In genomic region chr2:21033237-21034155, GRCh38 we compare ENCODE assay signal across 1 cellular context.
TF ChIP-seq lines count a peak whose summit lies in the region.

No MANE protein-coding gene starts in this region.

TF ChIP-seq in HepG2, 621 proteins besides CTCF, POLR2A, EP300 and RAD21 (continued from another document and continues in another):
- 0 out of 2 replicates have a peak, but pooled peaks have one; percentile 4 for TF ChIP-seq ZBED4 (CRISPR knock-in tag; IDR thresholded peaks at IDR 0.05; ENCODE audit: borderline replicate concordance)
- no peak for TF ChIP-seq JARID2 (CRISPR knock-in tag; IDR thresholded peaks at IDR 0.05; ENCODE audit: insufficient replicate concordance)
- TF ChIP-seq MLX (CRISPR knock-in tag; IDR thresholded peaks at IDR 0.05), result no peak
- TF ChIP-seq JDP2 (CRISPR knock-in tag; IDR thresholded peaks at IDR 0.05; ENCODE audit: borderline replicate concordance), result no peak
- TF ChIP-seq DNMT3B (CRISPR knock-in tag; conservative IDR thresholded peaks at IDR 0.05), result no peak
- TF ChIP-seq ZNF670 (CRISPR knock-in tag; IDR thresholded peaks at IDR 0.05; ENCODE audit: borderline replicate concordance), result 0 out of 2 replicates have a peak, but pooled peaks have one; percentile 43
- no peak for TF ChIP-seq SAP130 (CRISPR knock-in tag; IDR thresholded peaks at IDR 0.05; ENCODE audit: low read depth)
- no peak for TF ChIP-seq AKNA (CRISPR knock-in tag; IDR thresholded peaks at IDR 0.05; ENCODE audit: borderline replicate concordance)
- no peak for TF ChIP-seq FOXC1 (CRISPR knock-in tag; IDR thresholded peaks at IDR 0.05; ENCODE audit: borderline replicate concordance)
- no peak for TF ChIP-seq ZNF609 (CRISPR knock-in tag; IDR thresholded peaks at IDR 0.05; ENCODE audit: borderline replicate concordance)
- no peak for TF ChIP-seq ZSCAN12 (CRISPR knock-in tag; IDR thresholded peaks at IDR 0.05)
- TF ChIP-seq ZNF598 (CRISPR knock-in tag; IDR thresholded peaks at IDR 0.05; ENCODE audit: borderline replicate concordance), result no peak
- peak; percentile 14; the same call in 1 of the 2 replicates for TF ChIP-seq MED1 (CRISPR knock-in tag; IDR thresholded peaks at IDR 0.05)
- no peak for TF ChIP-seq NR2F2 (IDR thresholded peaks at IDR 0.05; ENCODE audit: borderline replicate concordance, low read depth)
- TF ChIP-seq REPIN1 (CRISPR knock-in tag; IDR thresholded peaks at IDR 0.05; ENCODE audit: borderline replicate concordance, low read depth), result peak; percentile 44
- TF ChIP-seq BRCA1 (CRISPR knock-in tag; IDR thresholded peaks at IDR 0.05), result no peak
- TF ChIP-seq SIN3A (IDR thresholded peaks at IDR 0.05; ENCODE audit: borderline replicate concordance, low read depth, low read length), result no peak
- TF ChIP-seq ZNF589 (CRISPR knock-in tag; conservative IDR thresholded peaks at IDR 0.05), result no peak
- no peak for TF ChIP-seq ONECUT2 (CRISPR knock-in tag; IDR thresholded peaks at IDR 0.05)
- TF ChIP-seq ZBTB25 (CRISPR knock-in tag; IDR thresholded peaks at IDR 0.05), result no peak
- no peak for TF ChIP-seq NR2C2 (CRISPR knock-in tag; IDR thresholded peaks at IDR 0.05; ENCODE audit: borderline replicate concordance)
- no peak; the same call in 1 of the 2 replicates for TF ChIP-seq ZNF33B (CRISPR knock-in tag; IDR thresholded peaks at IDR 0.05)
- no peak for TF ChIP-seq RCOR2 (CRISPR knock-in tag; IDR thresholded peaks at IDR 0.05)
- no peak for TF ChIP-seq XRCC5 (optimal IDR thresholded peaks at IDR 0.05; ENCODE audit: low read length)
- TF ChIP-seq PRDM10 (CRISPR knock-in tag; IDR thresholded peaks at IDR 0.05; ENCODE audit: low read depth), result no peak
- TF ChIP-seq MBNL3 (CRISPR knock-in tag; conservative IDR thresholded peaks at IDR 0.05), result no peak
- TF ChIP-seq FOXO1 (CRISPR knock-in tag; IDR thresholded peaks at IDR 0.05), result no peak
- TF ChIP-seq E2F5 (CRISPR knock-in tag; conservative IDR thresholded peaks at IDR 0.05), result no peak
- TF ChIP-seq THYN1 (CRISPR knock-in tag; IDR thresholded peaks at IDR 0.05; ENCODE audit: borderline replicate concordance, low read depth), result no peak
- TF ChIP-seq SRF (IDR thresholded peaks at IDR 0.05; ENCODE audit: low read depth, low read length), result no peak
- no peak for TF ChIP-seq YEATS4 (CRISPR knock-in tag; IDR thresholded peaks at IDR 0.05; ENCODE audit: borderline replicate concordance)
- no peak for TF ChIP-seq ZMAT5 (CRISPR knock-in tag; IDR thresholded peaks at IDR 0.05; ENCODE audit: borderline replicate concordance, low read depth)
- no peak for TF ChIP-seq ZNF549 (CRISPR knock-in tag; IDR thresholded peaks at IDR 0.05)
- TF ChIP-seq ZNF446 (CRISPR knock-in tag; IDR thresholded peaks at IDR 0.05), result 0 out of 2 replicates have a peak, but pooled peaks have one; percentile 36
- no peak for TF ChIP-seq NR0B2 (CRISPR knock-in tag; IDR thresholded peaks at IDR 0.05)
- TF ChIP-seq HOXA7 (CRISPR knock-in tag; IDR thresholded peaks at IDR 0.05), result no peak
